Comparison of ENCODE assay signal across 8 cellular contexts in the genomic region with DNA sequence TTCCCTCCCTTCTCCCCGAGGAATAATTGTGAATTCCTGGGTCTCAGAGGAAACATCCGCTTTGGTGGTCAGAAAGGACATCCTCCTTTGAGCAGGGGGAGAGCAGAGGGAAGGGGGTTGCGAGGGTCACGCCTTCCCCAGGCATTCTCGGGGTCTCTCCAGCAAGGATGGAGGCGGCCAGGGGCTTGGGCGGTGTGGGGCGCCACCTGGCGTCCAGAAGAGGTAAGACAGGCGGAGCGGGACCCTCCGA.
DNase-seq lines count a peak whose midpoint lies in the region; ATAC-seq and TF ChIP-seq lines count a peak whose summit lies in the region.

No MANE protein-coding gene starts in this region.

- peak in 4 of 6 experiments; percentile 16 to 44 (median 32) for DNase-seq in stimulated activated naive CD4-positive, alpha-beta T cell (lab: John Stamatoyannopoulos, UW)
- no peak for DNase-seq in stimulated activated naive CD4-positive, alpha-beta T cell treated with Interleukin-2 at 50 U/mL for 16 hours (lab: John Stamatoyannopoulos, UW)
- DNase-seq in OCI-LY7 (ENCODE audit: low spot score) (peak; percentile 41), left ventricle myocardium superior (peak; percentile 74), gastrocnemius medialis (no peak), NCI-H226 (no peak), OCI-M1 (lab: John Stamatoyannopoulos, UW) (no peak)

- in situ Hi-C loops in gastrocnemius medialis (cut with MboI; ENCODE audit: low sequenced_read_pairs in 4 of 4), result no loop called here

- peak overlapping the region; percentile 84 for H3K4me3 Mint-ChIP-seq in activated naive CD4-positive, alpha-beta T cell treated with anti-CD3 and anti-CD28 coated beads, Interleukin-2, amount 50 U/mL, for 24 hours

- H3K27me3 Mint-ChIP-seq in activated naive CD4-positive, alpha-beta T cell treated with anti-CD3 and anti-CD28 coated beads, Interleukin-2, amount 50 U/mL, for 24 hours, result no peaks in the 10 kb centered on the region

- H3K4me2 ChIP-seq in OCI-LY7 (ENCODE audit: low read length), result peak overlapping the region; percentile 41; the same call in 1 of the 2 replicates

- H3K9me3 Mint-ChIP-seq in activated naive CD4-positive, alpha-beta T cell treated with anti-CD3 and anti-CD28 coated beads, Interleukin-2, amount 50 U/mL, for 24 hours, result no peaks in the 10 kb centered on the region

- no TSS peak for BruUV-seq in OCI-LY7 (replicated peaks; lab: Mats Ljungman, UMichigan)

- H3K9me3 ChIP-seq in OCI-LY7 (ENCODE audit: low read length) (no peaks in the 10 kb centered on the region), gastrocnemius medialis (no peaks in the 10 kb centered on the region)

- H3K27ac ChIP-seq in OCI-LY7 (ENCODE audit: low read depth, low read length, poor library complexity, severe bottlenecking) (no peak overlapping the region), gastrocnemius medialis (peak overlapping the region; percentile 15 to 58 (median 36))

- POLR2A ChIA-PET in OCI-LY7 (lab: Charles Lee), result no interaction called here

- intact Hi-C loops in OCI-LY7 (cut with micrococcal nuclease; ENCODE audit: unreplicated experiment), result loop anchor here (1.0 kb wide), 2 partner anchors 29 to 198 kb away; no protein-coding TSS in a partner anchor
- intact Hi-C loops in left ventricle myocardium superior (cut with micrococcal nuclease), result loop anchor here (2.0 kb wide), 1 partner anchor 198 kb away; no protein-coding TSS in a partner anchor
- intact Hi-C loops in gastrocnemius medialis (cut with DNase I; ENCODE audit: low total_unique reads), result loop anchor here (2.0 to 10.0 kb wide), 2 partner anchors 198 to 408 kb away; no protein-coding TSS in a partner anchor

- H3K36me3 ChIP-seq in OCI-LY7 (ENCODE audit: insufficient read depth, low read length) (no peaks in the 10 kb centered on the region), gastrocnemius medialis (no peaks in the 10 kb centered on the region)

- H3K27ac Mint-ChIP-seq in activated naive CD4-positive, alpha-beta T cell treated with anti-CD3 and anti-CD28 coated beads, Interleukin-2, amount 50 U/mL, for 24 hours, result peak overlapping the region; percentile 38

- H3K27me3 ChIP-seq in gastrocnemius medialis, result no peaks in the 10 kb centered on the region

- no peak for TF ChIP-seq POLR2A in gastrocnemius medialis (IDR thresholded peaks at IDR 0.05)

- TF ChIP-seq CTCF in OCI-LY7 (conservative IDR thresholded peaks at IDR 0.05; ENCODE audit: low read length), result peak; percentile 96
- TF ChIP-seq CTCF in gastrocnemius medialis (IDR thresholded peaks at IDR 0.05 in 4 of 5, conservative IDR thresholded peaks at IDR 0.05 in 1 of 5), result peak; percentile 76 to 87 (median 83)

- peaks cover 21% of the 10 kb centered on the region for H3K4me1 Mint-ChIP-seq in activated naive CD4-positive, alpha-beta T cell treated with anti-CD3 and anti-CD28 coated beads, Interleukin-2, amount 50 U/mL, for 24 hours

- no peaks in the 10 kb centered on the region for H4K20me1 ChIP-seq in OCI-LY7 (ENCODE audit: insufficient read depth, low read length)

- H2AFZ ChIP-seq in OCI-LY7 (ENCODE audit: low read length), result 0 out of 2 replicates have a peak overlapping the region, but pooled peaks have one; percentile 16

- no peaks in the 10 kb centered on the region for H3K9me2 ChIP-seq in OCI-LY7 (ENCODE audit: insufficient read depth, low read length)

- peak overlapping the region; percentile 31 for H3K4me3 ChIP-seq in OCI-LY7 (ENCODE audit: low read depth, low read length, poor library complexity, severe bottlenecking)
- peak overlapping the region in 2 of 4 donors; percentile 20 to 29 for H3K4me3 ChIP-seq in gastrocnemius medialis

- no peaks in the 10 kb centered on the region for H3K79me2 ChIP-seq in OCI-LY7 (ENCODE audit: insufficient read depth, low read depth, low read length)

- no peaks in the 10 kb centered on the region for H3K36me3 Mint-ChIP-seq in activated naive CD4-positive, alpha-beta T cell treated with anti-CD3 and anti-CD28 coated beads, Interleukin-2, amount 50 U/mL, for 24 hours

- H3K4me1 ChIP-seq in OCI-LY7 (ENCODE audit: insufficient read depth, low read length, poor library complexity, severe bottlenecking), result no peaks in the 10 kb centered on the region
- H3K4me1 ChIP-seq in gastrocnemius medialis, result peaks cover 4 to 8% of the 10 kb centered on the region in 2 donors

- CTCF ChIA-PET in OCI-LY7 (lab: Charles Lee; ENCODE audit: unreplicated experiment), result interaction anchor here (1.1 kb wide), 1 partner anchor 198 kb away, joined by 3 read pairs; no protein-coding TSS in a partner anchor

- ATAC-seq in left ventricle myocardium superior (peak; percentile 81), gastrocnemius medialis (peak in 1 of 2 donors; percentile 40)

Comparison
In these comparisons a context has a peak if more than half of its experiments do, and no peak if none do; other contexts are left out.
1. DNase-seq: peak in stimulated activated naive CD4-positive, alpha-beta T cell (4 of 6), OCI-LY7 (single experiment) and left ventricle myocardium superior (single experiment); none in stimulated activated naive CD4-positive, alpha-beta T cell treated with Interleukin-2 at 50 U/mL for 16 hours (single experiment), gastrocnemius medialis (0 of 2), NCI-H226 (single experiment) and OCI-M1 (single experiment).